16 cellular contexts compared by ENCODE assay signal in the genomic region with DNA sequence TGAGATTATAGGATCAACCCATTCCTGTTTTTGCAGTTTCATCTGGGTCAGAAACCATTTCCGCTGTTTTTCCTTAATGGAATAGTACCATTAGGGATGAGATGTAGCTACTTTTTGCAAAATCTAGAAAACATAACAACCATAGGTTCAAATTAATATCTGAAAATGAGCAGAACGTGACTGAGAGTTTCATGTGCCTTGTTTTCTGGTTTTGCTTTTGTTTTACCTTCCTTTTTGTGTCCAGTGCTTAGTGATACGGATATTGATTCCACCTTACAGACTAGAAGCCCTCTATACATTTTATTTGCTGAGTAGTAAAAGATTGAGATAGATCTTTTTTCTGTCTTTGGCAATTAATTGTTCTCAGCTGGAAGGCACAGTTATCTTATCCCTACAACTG. TPM values are rescaled to one million over a fixed set of nuclear protein-coding genes. Genes with fewer than 3 reads are reported as not detected.
DNase-seq lines count a peak whose midpoint lies in the region; ATAC-seq, FAIRE-seq and TF ChIP-seq lines count a peak whose summit lies in the region.
"Had no signal": no experiment of that assay in that cellular context is flagged by ENCODE, and none has a peak within 500 bp of the region (broad histone marks: within the 10 kb centered on the region; RNA-seq: fewer than 3 reads in every experiment).

No MANE protein-coding gene starts in this region.

- H3K9ac ChIP-seq in OCI-LY1 (ENCODE audit: low read length), result peak overlapping the region; percentile 5; the same call in 1 of the 2 replicates

- peak overlapping the region; percentile 68 for H3K27ac ChIP-seq in OCI-LY1 (ENCODE audit: low read depth, low read length, poor library complexity, severe bottlenecking)
- H3K27ac ChIP-seq: body of pancreas, C4-2B, left lung had no signal

- H3F3A ChIP-seq in OCI-LY1 (ENCODE audit: insufficient read depth, low read length), result no peaks in the 10 kb centered on the region; the same call in 1 of the 2 replicates

- H2AFZ ChIP-seq in OCI-LY1 (ENCODE audit: low read length), result no peak overlapping the region

- no peaks in the 10 kb centered on the region for H3K9me3 ChIP-seq in OCI-LY1 (ENCODE audit: low read length)
- H3K9me3 ChIP-seq: body of pancreas, left lung, thyroid gland had no signal

- H3K36me3 ChIP-seq in OCI-LY1 (ENCODE audit: insufficient read depth, low read length), result peaks cover 18% of the 10 kb centered on the region
- H3K36me3 ChIP-seq: left lung, thyroid gland had no signal

- intact Hi-C loops in left colon (cut with DNase I, micrococcal nuclease), result no loop called here

- peak overlapping the region; percentile 41 for H3K4me2 ChIP-seq in OCI-LY1 (ENCODE audit: low read length)

- ATAC-seq in GM21447 (IDR thresholded peaks at IDR 0.05; ENCODE audit: unreplicated experiment) (peak; percentile 53), left colon (peak; percentile 47)
- ATAC-seq: body of pancreas; left lung; naive thymus-derived CD8-positive, alpha-beta T cell had no signal

- FAIRE-seq in HTR-8/SVneo (lab: Jason Lieb, UNC), result no peak

- no peaks in the 10 kb centered on the region for H3K9me2 ChIP-seq in OCI-LY1 (ENCODE audit: low read depth, low read length)

- no peaks in the 10 kb centered on the region for H3K27me3 ChIP-seq in OCI-LY1 (ENCODE audit: insufficient read depth, low read length)
- H3K27me3 ChIP-seq: body of pancreas, left lung, thyroid gland had no signal

- H4K20me1 ChIP-seq in OCI-LY1 (ENCODE audit: insufficient read depth, low read length), result no peaks in the 10 kb centered on the region

- H3K79me2 ChIP-seq in OCI-LY1 (ENCODE audit: insufficient read depth, low read length), result peaks cover 3% of the 10 kb centered on the region; the same call in 1 of the 2 replicates

- no peak for TF ChIP-seq CTCF in GM12865 (IDR thresholded peaks at IDR 0.05; ENCODE audit: insufficient read depth, low read depth, low read length, missing control alignments)
- TF ChIP-seq CTCF in OCI-LY1 (IDR thresholded peaks at IDR 0.05; ENCODE audit: low read length), result no peak

- DNase-seq in GM12865 (ENCODE audit: low read depth), result peak; percentile 51
- DNase-seq in left colon, result no peak
- no peak for DNase-seq in glomerular visceral epithelial cell (ENCODE audit: extremely low spot score)
- DNase-seq in HTR-8/SVneo (ENCODE audit: insufficient read length, low spot score), result no peak
- DNase-seq in stimulated activated CD4-positive, alpha-beta T cell treated with anti-CD3 and anti-CD28 coated beads, Interleukin-12 subunit alpha, Interleukin-12 subunit beta, amount 100 ng/mL, for 4 hours, result no peak
- DNase-seq: activated gamma-delta T cell treated with Interleukin-2 at 50 U/mL for 16 hours; body of pancreas; left lung; naive thymus-derived CD8-positive, alpha-beta T cell; NK-92 treated with Interleukin-12 subunit alpha and Interleukin-12 subunit beta, amount 100 ng/mL, for 24 hours; stimulated activated CD4-positive, alpha-beta T cell treated with anti-CD3 and anti-CD28 coated beads, Interleukin-1b, Interleukin-23, amount 100 ng/mL, for 48 hours; stimulated activated CD8-positive, alpha-beta memory T cell treated with anti-CD3 and anti-CD28 coated beads, Interleukin-4, amount 100 ng/mL, for 48 hours; thyroid gland had no signal

- H3K4me1 ChIP-seq in OCI-LY1 (ENCODE audit: insufficient read depth, low read length, severe bottlenecking), result peaks cover 98% of the 10 kb centered on the region
- H3K4me1 ChIP-seq: body of pancreas had no signal

- H3K4me3 ChIP-seq in GM12865 (ENCODE audit: low read depth, low read length), result no peak overlapping the region
- H3K4me3 ChIP-seq in OCI-LY1 (ENCODE audit: low read depth, low read length, poor library complexity, severe bottlenecking), result peak overlapping the region; percentile 9
- H3K4me3 ChIP-seq: body of pancreas, left lung, thyroid gland had no signal

RNA-seq across cellular contexts. Expression of a gene that starts 46.5 kb away (rescaled TPM):
- 10 to 100 TPM; 10.6 to 24.2 TPM for total RNA-seq in left colon

RNA-seq across cellular contexts. Expression of a gene that starts 52.1 kb away (rescaled TPM):
- total RNA-seq in left colon, result 10 to 100 TPM; 13.9 to 14.0 TPM
